1 cellular context compared by ENCODE assay signal in the genomic region with DNA sequence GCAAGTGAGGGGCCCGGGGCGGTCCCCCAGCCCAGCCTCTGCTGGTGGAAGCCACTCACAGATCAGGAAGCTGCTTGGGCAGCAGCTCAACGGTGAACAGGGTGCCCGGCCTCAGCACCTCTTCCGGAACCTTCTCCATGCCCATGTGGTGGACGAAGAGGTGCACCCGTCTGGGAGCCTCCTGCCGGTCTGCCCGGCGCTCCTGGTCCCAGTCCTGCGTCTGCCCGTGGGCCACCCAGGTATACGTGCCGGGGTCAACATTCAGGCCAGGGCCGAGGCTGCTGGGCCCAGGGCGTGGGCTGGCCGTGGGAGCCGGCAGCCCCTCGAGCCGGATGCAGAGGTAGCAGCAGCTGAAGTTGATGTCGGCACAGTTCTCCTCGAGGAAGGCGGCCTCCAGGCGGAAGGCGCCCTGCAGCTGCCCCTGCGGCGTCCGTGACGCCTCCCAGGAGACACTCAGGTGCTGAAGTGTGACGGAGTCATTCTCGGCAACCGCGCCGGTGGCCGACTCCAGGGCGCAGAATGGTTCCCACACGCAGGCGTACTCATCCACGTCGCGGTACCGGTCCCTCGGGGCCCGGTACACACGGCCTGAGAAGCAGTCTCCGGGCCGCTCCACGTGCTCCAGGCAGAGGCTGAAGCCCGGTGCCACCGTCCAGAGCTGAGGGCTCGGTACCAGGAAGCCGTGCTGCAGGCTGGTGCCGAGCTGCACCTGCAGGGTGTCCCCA.
TF ChIP-seq lines count a peak whose summit lies in the region.

No MANE protein-coding gene starts in this region.

TF ChIP-seq in GM12878, 131 proteins besides CTCF, POLR2A, EP300 and RAD21:
- TF ChIP-seq PAX5 (IDR thresholded peaks at IDR 0.05; ENCODE audit: borderline replicate concordance, low read depth, low read length) (peak; percentile 73; the same call in 1 of the 2 replicates), MEF2B (IDR thresholded peaks at IDR 0.05; ENCODE audit: partially characterized antibody, poor library complexity, severe bottlenecking) (peak; percentile 73), IKZF1 (conservative IDR thresholded peaks at IDR 0.05) (0 out of 2 replicates have a peak, but pooled peaks have one; percentile 32), BHLHE40 (IDR thresholded peaks at IDR 0.05; ENCODE audit: borderline replicate concordance in 1 of 2, low read depth in 2 of 2, low read length in 1 of 2) (peak; percentile 29 to 75; a peak in 1 of 4 replicates), CEBPB (IDR thresholded peaks at IDR 0.05; ENCODE audit: borderline replicate concordance in 1 of 2, low read depth in 2 of 2, low read length in 2 of 2) (no peak), KDM1A (IDR thresholded peaks at IDR 0.05; ENCODE audit: borderline replicate concordance) (no peak), TCF12 (IDR thresholded peaks at IDR 0.05; ENCODE audit: low read depth, low read length) (peak; percentile 62; the same call in 1 of the 2 replicates)
TF ChIP-seq in GM12878: peak in this region for 5.
